ENCODE assay signal across 23 cellular contexts in the genomic region with DNA sequence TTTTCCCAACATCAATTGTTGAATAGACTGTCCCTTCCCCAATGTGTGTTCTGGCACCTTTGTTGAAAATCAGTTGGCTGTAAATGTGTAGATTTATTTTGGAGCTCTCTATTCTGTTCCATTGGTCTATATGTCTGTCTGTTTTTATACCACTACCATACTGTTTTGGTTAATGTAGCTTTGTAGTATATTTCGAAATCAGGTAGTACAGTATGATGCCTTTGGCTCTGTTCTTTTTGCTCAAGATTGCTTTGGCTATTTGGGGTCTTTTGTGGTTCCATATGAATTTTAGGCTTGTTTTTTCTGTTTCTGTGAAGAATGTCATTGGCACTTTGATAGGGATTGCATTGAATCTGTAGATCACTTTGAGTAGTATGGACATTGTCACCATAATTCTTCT. TPM values are rescaled to one million over a fixed set of nuclear protein-coding genes. Genes with fewer than 3 reads are reported as not detected.
DNase-seq lines count a peak whose midpoint lies in the region; ATAC-seq and TF ChIP-seq lines count a peak whose summit lies in the region.
"Had no signal": no experiment of that assay in that cellular context is flagged by ENCODE, and none has a peak within 500 bp of the region (broad histone marks: within the 10 kb centered on the region; RNA-seq: fewer than 3 reads in every experiment).

No MANE protein-coding gene starts in this region.

- H3K4me2 ChIP-seq in Karpas-422 (ENCODE audit: low read depth, low read length, poor library complexity, severe bottlenecking), result no peak overlapping the region
- H3K4me2 ChIP-seq: A549 had no signal

- TF ChIP-seq CTCF in left ventricle myocardium inferior (IDR thresholded peaks at IDR 0.05; ENCODE audit: borderline replicate concordance) (no peak), endothelial cell (IDR thresholded peaks at IDR 0.05; ENCODE audit: unreplicated experiment) (no peak)

- 98% methylated on average over 1 of the region's 1 CpG for WGBS in right cardiac atrium

- no peak for DNase-seq in left ventricle myocardium inferior
- DNase-seq in right cardiac atrium, result no peak
- peak; percentile 1 for DNase-seq in Karpas-422
- DNase-seq in endothelial cell (ENCODE audit: low spot score), result no peak
- no peak for DNase-seq in NCI-H2227 (lab: John Stamatoyannopoulos, UW; ENCODE audit: unreplicated experiment)
- DNase-seq in left colon, result no peak
- DNase-seq: AML-193; CD4-positive, alpha-beta memory T cell; CD8-positive, alpha-beta memory T cell; COR-L47; DMS 273 treated with DMSO at 0.1 percent for 48 hours; DMS153; DMS53; DMS79; DND-41; EL; GDM1 had no signal

- peaks cover 16% of the 10 kb centered on the region for H3K36me3 Mint-ChIP-seq in endothelial cell (ENCODE audit: low read depth, unreplicated experiment)
- H3K36me3 Mint-ChIP-seq: CD8-positive, alpha-beta memory T cell had no signal

- no peaks in the 10 kb centered on the region; the same call in 1 of the 2 replicates for H3K9me2 ChIP-seq in Karpas-422 (replicated peaks; ENCODE audit: insufficient read depth, low read length)

- no peaks in the 10 kb centered on the region for H3K27me3 ChIP-seq in left ventricle myocardium inferior (ENCODE audit: low read depth)
- no peaks in the 10 kb centered on the region for H3K27me3 ChIP-seq in right cardiac atrium (ENCODE audit: control insufficient read depth, insufficient read depth)
- H3K27me3 ChIP-seq in Karpas-422 (ENCODE audit: low read length), result no peaks in the 10 kb centered on the region
- H3K27me3 ChIP-seq: BLaER1 treated with 17β-estradiol and CSF1 and Interleukin-3, amounts not matched to agents 10 nM and 100 nM had no signal

- no peaks in the 10 kb centered on the region for H3K27me3 Mint-ChIP-seq in endothelial cell (ENCODE audit: unreplicated experiment)

- H4K20me1 ChIP-seq in Karpas-422 (ENCODE audit: insufficient read depth, low read depth, low read length), result no peaks in the 10 kb centered on the region
- H4K20me1 ChIP-seq: BLaER1 treated with 17β-estradiol and CSF1 and Interleukin-3, amounts not matched to agents 10 nM and 100 nM had no signal

- H3K4me1 ChIP-seq in left ventricle myocardium inferior (peaks cover 68% of the 10 kb centered on the region), right cardiac atrium (ENCODE audit: control insufficient read depth, insufficient read depth, low read length) (no peaks in the 10 kb centered on the region), Karpas-422 (ENCODE audit: low read length) (no peaks in the 10 kb centered on the region)
- H3K4me1 ChIP-seq: A549 had no signal

- peak overlapping the region; percentile 4 for H3K4me3 Mint-ChIP-seq in endothelial cell (ENCODE audit: unreplicated experiment)
- H3K4me3 Mint-ChIP-seq: B cell; CD4-positive, alpha-beta memory T cell; CD8-positive, alpha-beta memory T cell had no signal

- peaks cover 4% of the 10 kb centered on the region for H3K4me1 Mint-ChIP-seq in endothelial cell (ENCODE audit: unreplicated experiment)
- H3K4me1 Mint-ChIP-seq: B cell; CD4-positive, alpha-beta memory T cell; CD8-positive, alpha-beta memory T cell had no signal

- H3K36me3 ChIP-seq in left ventricle myocardium inferior (peaks cover 7% of the 10 kb centered on the region), Karpas-422 (ENCODE audit: insufficient read depth, low read length) (no peaks in the 10 kb centered on the region)

- no peak overlapping the region for H3K9ac ChIP-seq in Karpas-422 (ENCODE audit: low read length)
- H3K9ac ChIP-seq: BLaER1 treated with 17β-estradiol and CSF1 and Interleukin-3, amounts not matched to agents 10 nM and 100 nM had no signal

- peak overlapping the region; percentile 88 for H3K27ac ChIP-seq in left ventricle myocardium inferior (replicated peaks)
- no peak overlapping the region for H3K27ac ChIP-seq in right cardiac atrium (ENCODE audit: low read length)
- H3K27ac ChIP-seq in Karpas-422 (ENCODE audit: low read length), result no peak overlapping the region
- H3K27ac ChIP-seq: 22Rv1; A549; BLaER1 treated with 17β-estradiol and CSF1 and Interleukin-3, amounts not matched to agents 10 nM and 100 nM; C4-2B had no signal

- no peak overlapping the region for H3K27ac Mint-ChIP-seq in endothelial cell (ENCODE audit: unreplicated experiment)
- H3K27ac Mint-ChIP-seq: B cell; CD8-positive, alpha-beta memory T cell had no signal

- H2AFZ ChIP-seq in Karpas-422 (ENCODE audit: low read length), result no peak overlapping the region

- H3K79me2 ChIP-seq in Karpas-422 (ENCODE audit: low read length), result no peaks in the 10 kb centered on the region

- ATAC-seq in right cardiac atrium (no peak), left colon (no peak)
- ATAC-seq: A549, GM12878 had no signal

- intact Hi-C loops in left ventricle myocardium inferior (cut with micrococcal nuclease) (no loop called here), right cardiac atrium (cut with DNase I) (no loop called here), left colon (cut with DNase I, micrococcal nuclease) (no loop called here)

- H3K9me3 ChIP-seq in left ventricle myocardium inferior (replicated peaks) (peaks cover 14% of the 10 kb centered on the region), right cardiac atrium (ENCODE audit: control insufficient read depth, low read length) (no peaks in the 10 kb centered on the region), Karpas-422 (ENCODE audit: low read length) (no peaks in the 10 kb centered on the region)

- no peak overlapping the region for H3K4me3 ChIP-seq in left ventricle myocardium inferior
- H3K4me3 ChIP-seq in right cardiac atrium (ENCODE audit: low read length), result no peak overlapping the region
- H3K4me3 ChIP-seq in Karpas-422 (ENCODE audit: low read length), result no peak overlapping the region
- H3K4me3 ChIP-seq: A549; BLaER1 treated with 17β-estradiol and CSF1 and Interleukin-3, amounts not matched to agents 10 nM and 100 nM; GM12878 had no signal

- no peaks in the 10 kb centered on the region for H3K9me3 Mint-ChIP-seq in endothelial cell (ENCODE audit: unreplicated experiment)

RNA-seq across cellular contexts. Expression of a gene that starts 8.1 kb away (rescaled TPM):
- total RNA-seq in left ventricle myocardium inferior (64.8 TPM), right cardiac atrium (10 to 100 TPM; 14.4 to 32.7 (median 28.7) TPM), endothelial cell (ENCODE audit: unreplicated experiment) (35.6 TPM), left colon (10 to 100 TPM; 59.7 to 77.0 TPM)
- 16.7 TPM for polyA plus RNA-seq in right cardiac atrium
- total RNA-seq in Karpas-422 (2014; rRNA removed; shearing (Covaris generic); ENCODE audit: low replicate concordance), result not detected in 2 replicates
- polyA plus RNA-seq: CD4-positive, alpha-beta memory T cell had no signal

Comparison
In these comparisons a context has a peak if more than half of its experiments do, and no peak if none do; other contexts are left out.
1. RNA of a gene that starts 8.1 kb away (total RNA-seq): 59.7 to 77.0 TPM in left colon, 64.8 TPM in left ventricle myocardium inferior (single experiment), 35.6 TPM in endothelial cell (single experiment) and 14.4 to 32.7 TPM in right cardiac atrium; not detected in Karpas-422; every median in the first group is over 10 times any median in the second.